27 cellular contexts compared by ENCODE assay signal in the genomic region with DNA sequence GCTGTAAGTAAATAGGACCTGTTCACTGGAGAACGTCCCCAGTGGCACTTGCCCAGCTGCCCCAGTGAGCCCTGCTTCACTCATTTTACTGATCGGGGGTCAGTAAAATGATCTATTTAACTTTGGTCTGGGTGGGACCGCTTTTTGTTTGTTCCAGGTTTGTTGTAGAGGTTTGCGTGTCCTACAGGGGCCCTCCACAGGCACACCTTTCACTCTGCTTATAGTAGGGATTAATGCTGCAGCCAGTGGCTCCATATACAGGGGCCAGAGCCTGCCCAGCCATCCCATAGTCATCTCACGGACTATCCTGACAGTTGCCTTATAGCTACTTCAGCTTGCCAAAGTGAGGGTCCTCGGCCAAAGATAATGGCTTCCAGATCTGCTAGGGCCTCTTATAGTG.
"Had no signal": no experiment of that assay in that cellular context is flagged by ENCODE, and none has a peak within 500 bp of the region (broad histone marks: within the 10 kb centered on the region; RNA-seq: fewer than 3 reads in every experiment).

No MANE protein-coding gene starts in this region.

- H3K9ac ChIP-seq: parathyroid adenoma had no signal

- H3K4me3 ChIP-seq: ovary, psoas muscle, right lobe of liver, sigmoid colon, thoracic aorta, thyroid gland, tibial nerve, upper lobe of left lung, vagina had no signal

- H3K27ac ChIP-seq: ovary, parathyroid adenoma, psoas muscle, right lobe of liver, sigmoid colon, thoracic aorta, thyroid gland, tibial nerve, upper lobe of left lung, vagina had no signal

- H3K4me1 ChIP-seq: parathyroid adenoma, psoas muscle, right lobe of liver, thyroid gland had no signal

- H3K9me3 ChIP-seq: ovary, psoas muscle, right lobe of liver, sigmoid colon, thoracic aorta, thyroid gland, tibial nerve, upper lobe of left lung, vagina had no signal

- H3K79me2 ChIP-seq: parathyroid adenoma had no signal

- H3K36me3 ChIP-seq: ovary, vagina had no signal

- H2AFZ ChIP-seq: parathyroid adenoma had no signal

- H3K27me3 ChIP-seq: ovary, right lobe of liver, sigmoid colon, thyroid gland, tibial nerve, upper lobe of left lung, vagina had no signal

- ATAC-seq: naive thymus-derived CD8-positive, alpha-beta T cell; natural killer cell treated with Interleukin-12 subunit alpha and Interleukin-12 subunit beta and Interleukin-15 and Interleukin-18, amount 100 ng/mL, for 72 hours; psoas muscle; right cardiac atrium; stimulated activated memory B cell treated with anti-CD40 and anti-IgM and Interleukin-4, amounts not matched to agents 10 μg/mL and 1 μg/mL and 100 μg/mL, for 72 hours; stimulated activated naive CD8-positive, alpha-beta T cell treated with anti-CD3 and anti-CD28 coated beads, Interleukin-15, amount 100 ng/mL, for 72 hours; stimulated activated naive CD8-positive, alpha-beta T cell treated with anti-CD3 and anti-CD28 coated beads, Interleukin-15, Interleukin-2, amounts not matched to agents 100 U/mL and 50 U/mL, for 24 hours had no signal

- DNase-seq: naive thymus-derived CD8-positive, alpha-beta T cell; nephron progenitor cell; occipital lobe; ovary; posterior cingulate gyrus; psoas muscle; right cardiac atrium; right lobe of liver; sigmoid colon; small intestine; stimulated activated CD4-positive, alpha-beta T cell treated with anti-CD3 and anti-CD28 coated beads, Interleukin-1b, Interleukin-23, amount 100 ng/mL, for 48 hours; stimulated activated CD4-positive, alpha-beta T cell treated with anti-CD3 and anti-CD28 coated beads, Interleukin-4, amount 100 ng/mL, for 1 hour; stimulated activated CD4-positive, alpha-beta T cell treated with anti-CD3 and anti-CD28 coated beads, Interleukin-4, amount 100 ng/mL, for 4 hours; stimulated activated CD8-positive, alpha-beta memory T cell treated with anti-CD3 and anti-CD28 coated beads, Interleukin-4, amount 100 ng/mL, for 48 hours; stimulated activated naive CD4-positive, alpha-beta T cell; stimulated activated naive CD8-positive, alpha-beta T cell treated with anti-CD3 and anti-CD28 coated beads, Interleukin-15, amount 100 ng/mL, for 72 hours; stimulated activated naive CD8-positive, alpha-beta T cell treated with anti-CD3 and anti-CD28 coated beads, Interleukin-15, Interleukin-2, amounts not matched to agents 100 U/mL and 50 U/mL, for 24 hours; thyroid gland; trophoblast cell; upper lobe of left lung had no signal

- FAIRE-seq: small intestine, urothelium cell line had no signal
